Comparison of ENCODE assay signal across 13 cellular contexts in the genomic region with DNA sequence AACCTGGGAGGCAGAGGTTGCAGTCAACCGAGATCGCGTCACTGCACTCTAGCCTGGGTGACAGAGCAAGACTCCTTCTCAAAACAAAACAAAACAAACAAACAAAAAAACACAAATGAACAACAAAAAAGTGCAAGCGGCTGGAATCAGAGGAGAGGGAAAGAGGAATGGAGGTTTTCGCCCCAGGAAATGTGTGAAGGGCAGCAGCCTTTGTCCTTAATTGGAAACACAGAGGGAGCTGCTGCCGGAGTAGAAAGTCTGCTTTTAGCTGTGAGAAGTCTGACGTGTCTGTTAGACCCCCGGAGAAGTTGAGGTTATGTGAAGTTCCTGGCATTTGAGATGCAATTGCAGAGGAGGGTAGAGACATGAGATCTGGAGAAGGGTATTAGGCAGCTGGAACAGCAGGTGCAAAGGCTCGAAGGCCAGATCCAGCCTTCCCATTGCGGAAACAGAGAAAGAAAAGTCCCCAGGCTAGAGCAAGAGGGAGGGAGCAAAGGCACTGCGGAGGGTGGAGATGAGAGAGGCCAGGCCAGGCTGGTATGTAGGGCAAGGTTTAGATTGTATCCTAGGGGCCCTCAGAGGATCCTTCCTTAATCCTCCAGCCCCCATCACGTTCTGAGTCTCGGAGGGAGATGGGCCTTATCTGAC. TPM values are rescaled to one million over a fixed set of nuclear protein-coding genes. Genes with fewer than 3 reads are reported as not detected.
DNase-seq lines count a peak whose midpoint lies in the region; ATAC-seq and TF ChIP-seq lines count a peak whose summit lies in the region.
"Had no signal": no experiment of that assay in that cellular context is flagged by ENCODE, and none has a peak within 500 bp of the region (broad histone marks: within the 10 kb centered on the region; RNA-seq: fewer than 3 reads in every experiment).

No MANE protein-coding gene starts in this region.

- TF ChIP-seq POLR2A in stomach (IDR thresholded peaks at IDR 0.05): no peak

- H3K9me3 ChIP-seq in SJCRH30 (replicated peaks): no peaks in the 10 kb centered on the region
- H3K9me3 ChIP-seq in stomach: no peaks in the 10 kb centered on the region
- H3K9me3 ChIP-seq: left lung had no signal

- peaks cover 61% of the 10 kb centered on the region for H3K4me1 Mint-ChIP-seq in activated T-cell treated with anti-CD3 and anti-CD28 coated beads, Interleukin-2, amount 50 U/mL, for 72 hours (ENCODE audit: low read depth)
- peaks cover 6% of the 10 kb centered on the region for H3K4me1 Mint-ChIP-seq in glutamatergic neuron (ENCODE audit: low read depth, unreplicated experiment)
- H3K4me1 Mint-ChIP-seq in stimulated activated naive CD8-positive, alpha-beta T cell treated with anti-CD3 and anti-CD28 coated beads, Interleukin-15, amount 100 ng/mL, for 72 hours: peaks cover 73% of the 10 kb centered on the region

- H3K36me3 ChIP-seq in SJCRH30 (no peaks in the 10 kb centered on the region), stomach (no peaks in the 10 kb centered on the region)
- H3K36me3 ChIP-seq: left lung had no signal

- CTCF ChIA-PET in HEK293T (lab: Yijun Ruan, JAX): interaction anchor here (1.6 kb wide), 1 partner anchor 50 kb away, joined by 5 read pairs; no protein-coding TSS in a partner anchor

- WGBS in stomach, 5 donors: 47 to 55% (median 51%) methylated on average over 13 of the region's 13 CpGs

- no peak overlapping the region for H3K27ac ChIP-seq in SJCRH30
- H3K27ac ChIP-seq in stomach: no peak overlapping the region
- H3K27ac ChIP-seq: left lung had no signal

- H3K4me1 ChIP-seq in SJCRH30: peaks cover 8% of the 10 kb centered on the region
- peaks cover 0 to 10% (median 8%) of the 10 kb centered on the region in 4 donors for H3K4me1 ChIP-seq in stomach

- no peak overlapping the region for H3K4me3 ChIP-seq in SJCRH30
- no peak overlapping the region for H3K4me3 ChIP-seq in stomach
- H3K4me3 ChIP-seq: left lung had no signal

- POLR2A ChIA-PET in HEK293T (lab: Yijun Ruan, JAX): interaction anchor here (1.0 kb wide), 1 partner anchor 41 kb away, joined by 3 read pairs; no protein-coding TSS in a partner anchor

- ATAC-seq in activated T-cell treated with anti-CD3 and anti-CD28 coated beads, Interleukin-2, amount 50 U/mL, for 72 hours (replicated peaks in 1 of 2): peak in 1 of 2 donors; percentile 23
- ATAC-seq in stimulated activated naive CD8-positive, alpha-beta T cell treated with anti-CD3 and anti-CD28 coated beads, Interleukin-15, amount 100 ng/mL, for 72 hours: peak; percentile 34
- ATAC-seq: esophagus mucosa, left lung, Right ventricle myocardium inferior had no signal

- H3K27ac Mint-ChIP-seq in activated T-cell treated with anti-CD3 and anti-CD28 coated beads, Interleukin-2, amount 50 U/mL, for 72 hours: peak overlapping the region; percentile 31
- no peak overlapping the region for H3K27ac Mint-ChIP-seq in glutamatergic neuron (ENCODE audit: unreplicated experiment)
- peak overlapping the region; percentile 0 to 89 for H3K27ac Mint-ChIP-seq in stimulated activated naive CD8-positive, alpha-beta T cell treated with anti-CD3 and anti-CD28 coated beads, Interleukin-15, amount 100 ng/mL, for 72 hours

- intact Hi-C loops in stomach (cut with DNase I; ENCODE audit: low total_unique reads): no loop called here

- no peak for TF ChIP-seq CTCF in glutamatergic neuron (IDR thresholded peaks at IDR 0.05; ENCODE audit: partially characterized antibody, unreplicated experiment)
- TF ChIP-seq CTCF in stomach (IDR thresholded peaks at IDR 0.05): no peak

- H3K27me3 ChIP-seq in SJCRH30 (no peaks in the 10 kb centered on the region), stomach (peaks cover 9 to 53% (median 18%) of the 10 kb centered on the region in 3 donors)

- DNase-seq in activated T-cell treated with anti-CD3 and anti-CD28 coated beads, Interleukin-2, amount 50 U/mL, for 72 hours: no peak
- DNase-seq in activated T-cell treated with anti-CD3 and anti-CD28 coated beads, Interleukin-2, amount 50 U/mL, for 1 hour: no peak
- DNase-seq in SJCRH30: peak; percentile 70 to 85
- no peak for DNase-seq in glutamatergic neuron
- no peak for DNase-seq in stimulated activated naive CD8-positive, alpha-beta T cell treated with anti-CD3 and anti-CD28 coated beads, Interleukin-15, amount 100 ng/mL, for 72 hours
- no peak for DNase-seq in EL
- DNase-seq in HEK293T (ENCODE audit: extremely low spot score): no peak
- no peak for DNase-seq in stomach
- DNase-seq: left lung, NCI-H526, nucleus accumbens had no signal

- no peaks in the 10 kb centered on the region for H3K9me3 Mint-ChIP-seq in activated T-cell treated with anti-CD3 and anti-CD28 coated beads, Interleukin-2, amount 50 U/mL, for 72 hours
- peaks cover 8% of the 10 kb centered on the region for H3K9me3 Mint-ChIP-seq in glutamatergic neuron (ENCODE audit: unreplicated experiment)
- H3K9me3 Mint-ChIP-seq in stimulated activated naive CD8-positive, alpha-beta T cell treated with anti-CD3 and anti-CD28 coated beads, Interleukin-15, amount 100 ng/mL, for 72 hours: no peaks in the 10 kb centered on the region

- TF ChIP-seq EP300 in stomach (IDR thresholded peaks at IDR 0.05): no peak

- H3K27me3 Mint-ChIP-seq in activated T-cell treated with anti-CD3 and anti-CD28 coated beads, Interleukin-2, amount 50 U/mL, for 72 hours (ENCODE audit: low read depth): no peaks in the 10 kb centered on the region
- H3K27me3 Mint-ChIP-seq in glutamatergic neuron (ENCODE audit: unreplicated experiment): peaks cover 10% of the 10 kb centered on the region
- no peaks in the 10 kb centered on the region for H3K27me3 Mint-ChIP-seq in stimulated activated naive CD8-positive, alpha-beta T cell treated with anti-CD3 and anti-CD28 coated beads, Interleukin-15, amount 100 ng/mL, for 72 hours

- H3K4me3 Mint-ChIP-seq in activated T-cell treated with anti-CD3 and anti-CD28 coated beads, Interleukin-2, amount 50 U/mL, for 72 hours: peak overlapping the region; percentile 78 to 82
- peak overlapping the region; percentile 16 for H3K4me3 Mint-ChIP-seq in glutamatergic neuron (ENCODE audit: unreplicated experiment)
- H3K4me3 Mint-ChIP-seq in stimulated activated naive CD8-positive, alpha-beta T cell treated with anti-CD3 and anti-CD28 coated beads, Interleukin-15, amount 100 ng/mL, for 72 hours: peak overlapping the region; percentile 83 to 88

- H3K36me3 Mint-ChIP-seq in activated T-cell treated with anti-CD3 and anti-CD28 coated beads, Interleukin-2, amount 50 U/mL, for 72 hours (ENCODE audit: insufficient read depth in 2 of 2): no peaks in the 10 kb centered on the region
- no peaks in the 10 kb centered on the region for H3K36me3 Mint-ChIP-seq in glutamatergic neuron (ENCODE audit: unreplicated experiment)

TF ChIP-seq in HEK293T, 16 proteins besides CTCF, POLR2A, EP300 and RAD21 (continues in another document):
- TF ChIP-seq BHLHE40 (IDR thresholded peaks at IDR 0.05; ENCODE audit: borderline replicate concordance) (no peak), L3MBTL2 (conservative IDR thresholded peaks at IDR 0.05) (no peak), NFRKB (IDR thresholded peaks at IDR 0.05) (no peak), PKNOX1 (IDR thresholded peaks at IDR 0.05) (no peak), CTBP1 (IDR thresholded peaks at IDR 0.05; ENCODE audit: borderline replicate concordance) (no peak), SUZ12 (IDR thresholded peaks at IDR 0.05) (no peak), TARDBP (IDR thresholded peaks at IDR 0.05) (no peak), FOXM1 (IDR thresholded peaks at IDR 0.05; ENCODE audit: borderline replicate concordance) (no peak), LEF1 (IDR thresholded peaks at IDR 0.05; ENCODE audit: borderline replicate concordance) (no peak), SP1 (IDR thresholded peaks at IDR 0.05) (no peak), ELF4 (IDR thresholded peaks at IDR 0.05) (no peak), ARNT (IDR thresholded peaks at IDR 0.05) (no peak)

RNA-seq across cellular contexts. Expression of gene TMIGD2, which starts 0.5 kb away (rescaled TPM):
- total RNA-seq in activated T-cell treated with anti-CD3 and anti-CD28 coated beads, Interleukin-2, amount 50 U/mL, for 72 hours: 10 to 100 TPM; 19.8 to 29.1 TPM
- 0.30 and 1.5 TPM in 2 replicates for total RNA-seq in SJCRH30 (2014; rRNA removed; shearing (Covaris generic))
- not detected for total RNA-seq in glutamatergic neuron (ENCODE audit: unreplicated experiment)
- 1 to 10 TPM in 1 of 5 donors, not detected in 4; 1.1 TPM for total RNA-seq in stomach
- polyA plus RNA-seq in stomach: under 1 TPM in 1 of 3 donors, not detected in 2; 0.55 TPM
- total RNA-seq: Right ventricle myocardium inferior had no signal

RNA-seq across cellular contexts. Expression of gene FSD1, which starts 2.7 kb away (rescaled TPM):
- total RNA-seq in activated T-cell treated with anti-CD3 and anti-CD28 coated beads, Interleukin-2, amount 50 U/mL, for 72 hours: 10 to 100 TPM; 17.1 to 22.8 TPM
- total RNA-seq in SJCRH30 (2014; rRNA removed; shearing (Covaris generic)): 23.5 and 24.7 TPM in 2 replicates
- total RNA-seq in glutamatergic neuron (ENCODE audit: unreplicated experiment) (156 TPM), stomach (10 to 100 TPM in 1 of 5 donors, 1 to 10 TPM in 2, not detected in 2; 1.1 to 12.5 (median 2.3) TPM)
- 1 to 10 TPM in 1 of 3 donors, under 1 TPM in 1, not detected in 1; 0.31 to 1.3 TPM for polyA plus RNA-seq in stomach
- total RNA-seq: Right ventricle myocardium inferior had no signal

RNA-seq across cellular contexts. Expression of gene SHD, which starts 22.6 kb away (rescaled TPM):
- not detected for total RNA-seq in activated T-cell treated with anti-CD3 and anti-CD28 coated beads, Interleukin-2, amount 50 U/mL, for 72 hours
- 97.9 and 101 TPM in 2 replicates for total RNA-seq in SJCRH30 (2014; rRNA removed; shearing (Covaris generic))
- total RNA-seq in glutamatergic neuron (ENCODE audit: unreplicated experiment) (254 TPM), stomach (1 to 10 TPM in 1 of 5 donors, not detected in 4; 7.0 TPM)
- polyA plus RNA-seq in stomach: not detected
- total RNA-seq: esophagus mucosa, left lung, Right ventricle myocardium inferior had no signal

RNA-seq across cellular contexts. Expression of gene STAP2, which starts 36.9 kb away (rescaled TPM):
- 10 to 100 TPM in 1 of 2 donors, 1 to 10 TPM in 1; 8.3 to 10.0 TPM for total RNA-seq in activated T-cell treated with anti-CD3 and anti-CD28 coated beads, Interleukin-2, amount 50 U/mL, for 72 hours
- 9.7 and 11.9 TPM in 2 replicates for total RNA-seq in SJCRH30 (2014; rRNA removed; shearing (Covaris generic))
- total RNA-seq in glutamatergic neuron (ENCODE audit: unreplicated experiment): 18.1 TPM
- total RNA-seq in stomach: 100 to 1,000 TPM in 1 of 5 donors, 10 to 100 TPM in 3, not detected in 1; 20.7 to 250 (median 35.1) TPM
- 10 to 100 TPM; 32.7 to 70.8 (median 52.4) TPM for polyA plus RNA-seq in stomach

RNA-seq across cellular contexts. Expression of gene MPND, which starts 41.6 kb away (rescaled TPM):
- total RNA-seq in activated T-cell treated with anti-CD3 and anti-CD28 coated beads, Interleukin-2, amount 50 U/mL, for 72 hours: 10 to 100 TPM in 1 of 2 donors, 1 to 10 TPM in 1; 9.7 to 10.3 TPM
- total RNA-seq in SJCRH30 (2014; rRNA removed; shearing (Covaris generic)): 3.8 and 8.3 TPM in 2 replicates
- total RNA-seq in glutamatergic neuron (ENCODE audit: unreplicated experiment) (56.7 TPM), stomach (10 to 100 TPM in 2 of 5 donors, 1 to 10 TPM in 3; 2.2 to 24.5 (median 8.3) TPM)
- 10 to 100 TPM; 20.4 to 25.0 (median 22.0) TPM for polyA plus RNA-seq in stomach

Comparison
In these comparisons a context has a peak if more than half of its experiments do, and no peak if none do; other contexts are left out.
1. DNase-seq: peak in SJCRH30 (2 of 2); none in activated T-cell treated with anti-CD3 and anti-CD28 coated beads, Interleukin-2, amount 50 U/mL, for 72 hours (0 of 2), activated T-cell treated with anti-CD3 and anti-CD28 coated beads, Interleukin-2, amount 50 U/mL, for 1 hour (single experiment), glutamatergic neuron (single experiment), stimulated activated naive CD8-positive, alpha-beta T cell treated with anti-CD3 and anti-CD28 coated beads, Interleukin-15, amount 100 ng/mL, for 72 hours (0 of 2), EL (single experiment), HEK293T (single experiment) and stomach (single experiment).
2. H3K4me3 Mint-ChIP-seq: peak in every context shown above with its lines; median percentile 86 in stimulated activated naive CD8-positive, alpha-beta T cell treated with anti-CD3 and anti-CD28 coated beads, Interleukin-15, amount 100 ng/mL, for 72 hours; 80 in activated T-cell treated with anti-CD3 and anti-CD28 coated beads, Interleukin-2, amount 50 U/mL, for 72 hours; 16 in glutamatergic neuron.
3. RNA of gene SHD, which starts 22.6 kb away (total RNA-seq): 254 TPM in glutamatergic neuron (single experiment) and 97.9 to 101 TPM in SJCRH30; not detected in activated T-cell treated with anti-CD3 and anti-CD28 coated beads, Interleukin-2, amount 50 U/mL, for 72 hours and 7.0 TPM in stomach; every median in the first group is over 10 times any median in the second.